In the genomic region with DNA sequence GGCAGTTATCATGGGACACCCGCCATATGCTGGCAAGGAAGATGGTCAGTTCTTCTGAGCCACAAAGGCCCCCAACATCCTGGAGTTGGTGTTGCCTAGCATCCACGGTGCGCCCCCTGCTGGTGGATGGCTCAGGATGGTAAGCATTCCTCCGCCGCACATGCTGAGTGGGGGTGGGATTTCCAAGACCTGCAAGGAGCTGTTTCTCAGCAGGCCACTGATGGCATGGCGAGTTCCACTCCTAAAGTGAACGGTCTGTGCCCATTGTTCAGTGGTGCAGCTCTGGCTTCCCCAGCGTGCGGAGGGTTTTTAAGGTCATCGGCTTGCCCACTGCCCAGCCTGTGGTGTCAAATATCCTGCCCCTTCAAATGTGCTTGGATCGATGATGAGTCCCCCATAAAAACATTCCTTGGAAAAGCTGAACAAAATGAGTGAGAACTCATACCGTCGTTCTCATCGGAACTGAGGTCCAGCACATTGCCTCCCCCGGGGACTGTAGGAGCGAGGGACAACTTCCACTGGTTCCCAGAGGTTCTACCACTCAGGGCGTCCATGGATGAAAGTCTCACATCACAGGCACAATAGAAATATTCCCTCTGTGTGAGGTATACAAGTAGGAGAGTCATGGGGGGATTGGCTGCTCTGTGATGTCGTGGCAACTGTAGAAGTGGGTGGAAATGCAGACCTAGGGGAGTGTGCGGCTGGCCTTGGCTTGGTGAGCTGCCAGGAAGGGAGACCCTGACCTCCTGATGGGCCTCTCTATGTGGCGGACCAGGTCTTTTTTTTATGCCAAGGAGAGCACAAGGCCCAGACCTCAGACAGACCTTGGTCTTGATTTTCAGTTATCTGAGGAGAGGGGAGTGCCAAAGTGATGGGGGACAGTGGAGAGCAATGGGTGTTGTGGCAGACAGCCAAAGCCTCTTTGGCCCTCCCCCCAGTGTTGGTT, we compare ENCODE assay signal across 1 cellular context.
TF ChIP-seq lines count a peak whose summit lies in the region.

No MANE protein-coding gene starts in this region.

TF ChIP-seq in WTC11, 78 proteins besides CTCF, POLR2A, EP300 and RAD21 (continued from another document):
- no peak for TF ChIP-seq ZNF425 (CRISPR knock-in tag; conservative IDR thresholded peaks at IDR 0.05)
- TF ChIP-seq ZBTB21 (CRISPR knock-in tag; IDR thresholded peaks at IDR 0.05; ENCODE audit: borderline replicate concordance), result no peak
